8 cellular contexts compared by ENCODE assay signal in genomic region chr9:38621434-38622082, GRCh38. TPM values are rescaled to one million over a fixed set of nuclear protein-coding genes. Genes with fewer than 3 reads are reported as not detected.
A peak's percentile ranks its signal among the peaks of the same experiment; 100 is the strongest.
DNase-seq lines count a peak whose midpoint lies in the region; ATAC-seq and TF ChIP-seq lines count a peak whose summit lies in the region.

No MANE protein-coding gene starts in this region.

- H3K4me2 ChIP-seq in MM.1S (ENCODE audit: low read depth, low read length), result peak overlapping the region; percentile 96

- H3K27me3 Mint-ChIP-seq in activated CD8-positive, alpha-beta T cell treated with anti-CD3 and anti-CD28 coated beads, Interleukin-2, amount 10 ng/mL, durations not matched to agents 7 days and 5 days (ENCODE audit: low read depth), result peaks cover 51% of the 10 kb centered on the region

- DNase-seq in NCI-H187 (lab: John Stamatoyannopoulos, UW) (peak; percentile 7 to 11), NCI-H187 treated with DMSO at 0.1 percent for 48 hours (lab: John Stamatoyannopoulos, UW) (no peak), MM.1S (peak; percentile 62), aorta (peak in 1 of 2 donors; percentile 43), GF-D8 (lab: John Stamatoyannopoulos, UW) (no peak)
- DNase-seq in activated CD8-positive, alpha-beta T cell treated with anti-CD3 and anti-CD28 coated beads, Interleukin-2, amount 10 ng/mL, durations not matched to agents 7 days and 5 days, result peak; percentile 37

- no peaks in the 10 kb centered on the region for H3K9me3 ChIP-seq in MM.1S (replicated peaks; ENCODE audit: insufficient read depth, low read length)
- no peaks in the 10 kb centered on the region for H3K9me3 ChIP-seq in esophagus (ENCODE audit: control insufficient read depth in 2 of 2, insufficient read depth in 1 of 2, low read depth in 1 of 2, low read length in 1 of 2)
- H3K9me3 ChIP-seq in neuron (ENCODE audit: low read length), result peaks cover 3% of the 10 kb centered on the region
- no peaks in the 10 kb centered on the region for H3K9me3 ChIP-seq in aorta (ENCODE audit: control insufficient read depth, low read length)

- no peak overlapping the region for H3K27ac Mint-ChIP-seq in activated CD8-positive, alpha-beta T cell treated with anti-CD3 and anti-CD28 coated beads, Interleukin-2, amount 10 ng/mL, durations not matched to agents 7 days and 5 days

- H3K36me3 Mint-ChIP-seq in activated CD8-positive, alpha-beta T cell treated with anti-CD3 and anti-CD28 coated beads, Interleukin-2, amount 10 ng/mL, durations not matched to agents 7 days and 5 days (ENCODE audit: low read depth), result no peaks in the 10 kb centered on the region

- H3K27me3 ChIP-seq in MM.1S (replicated peaks; ENCODE audit: insufficient read depth, low read length), result no peaks in the 10 kb centered on the region
- H3K27me3 ChIP-seq in esophagus (ENCODE audit: control insufficient read depth in 1 of 2, insufficient read depth in 2 of 2, low read length in 2 of 2), result peaks cover 0 to 4% of the 10 kb centered on the region in 2 donors
- peaks cover 16% of the 10 kb centered on the region for H3K27me3 ChIP-seq in neuron (ENCODE audit: insufficient read depth, low read length)
- no peaks in the 10 kb centered on the region for H3K27me3 ChIP-seq in aorta (ENCODE audit: control insufficient read depth in 1 of 2, insufficient read depth in 2 of 2, low read length in 1 of 2)

- H3K9me2 ChIP-seq in MM.1S (replicated peaks; ENCODE audit: insufficient read depth, low read length), result no peaks in the 10 kb centered on the region

- H3K79me2 ChIP-seq in MM.1S (ENCODE audit: low read length), result peaks cover 6% of the 10 kb centered on the region; the same call in 1 of the 2 replicates

- TF ChIP-seq CTCF in MM.1S (IDR thresholded peaks at IDR 0.05; ENCODE audit: low read length), result no peak

- peaks cover 18% of the 10 kb centered on the region; the same call in 1 of the 2 replicates for H3F3A ChIP-seq in MM.1S (ENCODE audit: insufficient read depth, low read length)

- H3K4me3 ChIP-seq in MM.1S (ENCODE audit: low read length) (peak overlapping the region; percentile 87), esophagus (ENCODE audit: low read depth in 1 of 2, low read length in 2 of 2) (peak overlapping the region; percentile 54 to 69), neuron (ENCODE audit: low read length) (peak overlapping the region; percentile 48), aorta (ENCODE audit: low read length in 2 of 2) (peak overlapping the region in 1 of 2 donors; percentile 5)

- H3K27ac ChIP-seq in MM.1S (ENCODE audit: low read length) (peak overlapping the region; percentile 85; the same call in 1 of the 2 replicates), esophagus (ENCODE audit: low read depth in 2 of 2, low read length in 1 of 2) (no peak overlapping the region), aorta (ENCODE audit: low read depth in 1 of 2, low read length in 2 of 2) (no peak overlapping the region)

- H3K9me3 Mint-ChIP-seq in activated CD8-positive, alpha-beta T cell treated with anti-CD3 and anti-CD28 coated beads, Interleukin-2, amount 10 ng/mL, durations not matched to agents 7 days and 5 days (ENCODE audit: insufficient read depth), result peaks cover 6% of the 10 kb centered on the region

- H2AFZ ChIP-seq in MM.1S (ENCODE audit: low read length), result peak overlapping the region; percentile 97
- H2AFZ ChIP-seq in neuron (ENCODE audit: low read depth, low read length), result peak overlapping the region; percentile 87

- peak overlapping the region; percentile 83 for H3K9ac ChIP-seq in MM.1S (ENCODE audit: low read length)

- WGBS in esophagus, 2 donors, result 1% methylated on average over 50 of the region's 50 CpGs
- 1% methylated on average over 50 of the region's 50 CpGs for WGBS in aorta, 2 donors

- H3K4me1 Mint-ChIP-seq in activated CD8-positive, alpha-beta T cell treated with anti-CD3 and anti-CD28 coated beads, Interleukin-2, amount 10 ng/mL, durations not matched to agents 7 days and 5 days (ENCODE audit: low read depth), result peaks cover 16% of the 10 kb centered on the region

- POLR2A ChIA-PET in activated CD8-positive, alpha-beta T cell treated with anti-CD3 and anti-CD28 coated beads, Interleukin-2, amount 10 ng/mL, durations not matched to agents 7 days and 5 days (lab: Charles Lee), result no interaction called here

- CTCF ChIA-PET in activated CD8-positive, alpha-beta T cell treated with anti-CD3 and anti-CD28 coated beads, Interleukin-2, amount 10 ng/mL, durations not matched to agents 7 days and 5 days (lab: Charles Lee), result interaction anchor here (1.0 to 1.2 kb wide), 3 partner anchors 9 to 84 kb away, joined by 3 to 4 read pairs (median 3); no protein-coding TSS in a partner anchor

- H3K4me1 ChIP-seq in MM.1S (ENCODE audit: low read length), result peaks cover 8% of the 10 kb centered on the region; the same call in 1 of the 2 replicates
- H3K4me1 ChIP-seq in esophagus (ENCODE audit: control insufficient read depth in 2 of 2, insufficient read depth in 2 of 2, low read length in 1 of 2), result peaks cover 2 to 15% of the 10 kb centered on the region in 2 donors
- peaks cover 5% of the 10 kb centered on the region for H3K4me1 ChIP-seq in neuron (ENCODE audit: insufficient read depth, low read length)
- no peaks in the 10 kb centered on the region for H3K4me1 ChIP-seq in aorta (ENCODE audit: control insufficient read depth in 1 of 2, insufficient read depth in 2 of 2, low read length in 2 of 2)

- H3K4me3 Mint-ChIP-seq in activated CD8-positive, alpha-beta T cell treated with anti-CD3 and anti-CD28 coated beads, Interleukin-2, amount 10 ng/mL, durations not matched to agents 7 days and 5 days, result peak overlapping the region; percentile 53

- 0 out of 2 replicates have a peak, but pooled peaks cover 3% of the 10 kb centered on the region for H4K20me1 ChIP-seq in MM.1S (ENCODE audit: insufficient read depth, low read length)

- H3K36me3 ChIP-seq in MM.1S (replicated peaks; ENCODE audit: insufficient read depth, low read length) (no peaks in the 10 kb centered on the region), esophagus (ENCODE audit: control insufficient read depth in 2 of 2, insufficient read depth in 2 of 2, low read length in 1 of 2) (no peaks in the 10 kb centered on the region), neuron (ENCODE audit: insufficient read depth, low read length) (no peaks in the 10 kb centered on the region), aorta (ENCODE audit: control insufficient read depth in 1 of 2, insufficient read depth in 2 of 2, low read length in 1 of 2) (no peaks in the 10 kb centered on the region)

- ATAC-seq in activated CD8-positive, alpha-beta T cell treated with anti-CD3 and anti-CD28 coated beads, Interleukin-2, amount 10 ng/mL, durations not matched to agents 7 days and 5 days, result peak; percentile 62
- ATAC-seq in aorta (ENCODE audit: low FRiP score), result peak; percentile 62

- intact Hi-C loops in aorta (cut with DNase I), result no loop called here

RNA-seq across cellular contexts. Expression of gene ANKRD18A, which starts 1.2 kb away (rescaled TPM):
- total RNA-seq in activated CD8-positive, alpha-beta T cell treated with anti-CD3 and anti-CD28 coated beads, Interleukin-2, amount 10 ng/mL, durations not matched to agents 7 days and 5 days, result under 1 TPM; 0.08 to 0.11 TPM
- polyA plus RNA-seq in esophagus (1 to 10 TPM; 1.2 to 7.1 TPM), aorta (not detected)
- total RNA-seq in aorta, result under 1 TPM; 0.06 to 0.18 TPM

Comparison
In these comparisons a context has a peak if more than half of its experiments do, and no peak if none do; other contexts are left out.
1. DNase-seq: peak in NCI-H187 (2 of 2), MM.1S (single experiment) and activated CD8-positive, alpha-beta T cell treated with anti-CD3 and anti-CD28 coated beads, Interleukin-2, amount 10 ng/mL, durations not matched to agents 7 days and 5 days (single experiment); none in NCI-H187 treated with DMSO at 0.1 percent for 48 hours (single experiment) and GF-D8 (single experiment).